ENCODE assay signal across 8 cellular contexts in the genomic region with DNA sequence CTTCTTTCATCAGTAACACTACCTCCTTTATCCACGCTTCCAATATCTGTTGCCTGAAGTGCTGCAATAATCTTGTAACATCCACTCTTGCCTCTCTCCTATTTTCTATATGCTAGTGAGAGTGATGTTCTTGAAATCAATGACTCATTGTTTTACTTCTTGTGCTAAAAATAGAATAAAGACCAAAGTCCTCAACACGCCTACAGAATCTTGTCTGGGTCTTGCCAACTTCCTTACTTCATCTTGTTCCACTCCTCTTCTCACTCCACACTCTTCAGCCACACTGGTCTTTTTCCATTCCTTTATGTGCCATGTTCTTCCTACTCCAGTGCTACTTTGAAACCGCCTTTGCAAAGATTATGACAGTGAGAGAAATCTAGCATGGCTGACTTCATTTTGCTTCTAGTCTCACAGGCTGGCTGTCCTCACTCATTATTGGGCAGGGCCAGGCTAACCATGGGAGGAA.
A peak's percentile ranks its signal among the peaks of the same experiment; 100 is the strongest.
DNase-seq lines count a peak whose midpoint lies in the region; ATAC-seq and TF ChIP-seq lines count a peak whose summit lies in the region.

No MANE protein-coding gene starts in this region.

- TF ChIP-seq CTCF in mucosa of descending colon (IDR thresholded peaks at IDR 0.05), result no peak
- TF ChIP-seq CTCF in CD4-positive, alpha-beta T cell (IDR thresholded peaks at IDR 0.05), result no peak

- H3K4me1 ChIP-seq in mucosa of descending colon (ENCODE audit: low read depth), result peaks cover 48% of the 10 kb centered on the region
- H3K4me1 ChIP-seq in CD8-positive, alpha-beta memory T cell (ENCODE audit: insufficient read depth, low read length), result peaks cover 3% of the 10 kb centered on the region

- DNase-seq in SIG-M5 treated with dmso at 0.1 percent for 504 hours (lab: John Stamatoyannopoulos, UW; ENCODE audit: unreplicated experiment) (peak; percentile 79), mucosa of descending colon (no peak), SW 1271 (lab: John Stamatoyannopoulos, UW) (no peak)
- no peak for DNase-seq in CD8-positive, alpha-beta memory T cell
- no peak for DNase-seq in CD4-positive, alpha-beta T cell

- H3K9me3 ChIP-seq in mucosa of descending colon, result no peaks in the 10 kb centered on the region
- H3K9me3 ChIP-seq in CD8-positive, alpha-beta memory T cell (ENCODE audit: low read length), result no peaks in the 10 kb centered on the region
- H3K9me3 ChIP-seq in CD4-positive, alpha-beta T cell (ENCODE audit: control insufficient read depth, low read length), result no peaks in the 10 kb centered on the region

- no peaks in the 10 kb centered on the region for H3K36me3 ChIP-seq in mucosa of descending colon (ENCODE audit: low read depth)
- H3K36me3 ChIP-seq in CD8-positive, alpha-beta memory T cell (ENCODE audit: insufficient read depth, low read length), result no peaks in the 10 kb centered on the region

- H3K27me3 Mint-ChIP-seq in CD8-positive, alpha-beta memory T cell, result peaks cover 1 to 4% of the 10 kb centered on the region in 2 donors
- no peaks in the 10 kb centered on the region for H3K27me3 Mint-ChIP-seq in CD4-positive, alpha-beta T cell

- intact Hi-C loops in mucosa of descending colon (cut with DNase I, micrococcal nuclease), result no loop called here
- intact Hi-C loops in CD4-positive, alpha-beta T cell (cut with DNase I, micrococcal nuclease), result no loop called here

- H3K27ac Mint-ChIP-seq in CD8-positive, alpha-beta memory T cell, result no peak overlapping the region
- H3K27ac Mint-ChIP-seq in CD4-positive, alpha-beta T cell, result no peak overlapping the region

- H3K4me3 Mint-ChIP-seq in CD8-positive, alpha-beta memory T cell, result no peak overlapping the region
- no peak overlapping the region for H3K4me3 Mint-ChIP-seq in CD4-positive, alpha-beta T cell

- no peaks in the 10 kb centered on the region for H3K36me3 Mint-ChIP-seq in CD8-positive, alpha-beta memory T cell
- H3K36me3 Mint-ChIP-seq in CD4-positive, alpha-beta T cell (ENCODE audit: low read depth), result no peaks in the 10 kb centered on the region

- CTCF ChIA-PET in CD8-positive, alpha-beta memory T cell (lab: Charles Lee), result no interaction called here
- CTCF ChIA-PET in CD4-positive, alpha-beta T cell (lab: Charles Lee), result no interaction called here

- POLR2A ChIA-PET in CD8-positive, alpha-beta memory T cell (lab: Charles Lee), result no interaction called here
- POLR2A ChIA-PET in CD4-positive, alpha-beta T cell (lab: Charles Lee), result no interaction called here

- H3K27ac ChIP-seq in CD8-positive, alpha-beta memory T cell (ENCODE audit: low read depth, low read length), result no peak overlapping the region
- no peak overlapping the region for H3K27ac ChIP-seq in CD4-positive, alpha-beta T cell (ENCODE audit: low read depth, low read length)

- no peak overlapping the region for H3K4me3 ChIP-seq in mucosa of descending colon
- H3K4me3 ChIP-seq in CD8-positive, alpha-beta memory T cell (ENCODE audit: low read length), result no peak overlapping the region

- no peaks in the 10 kb centered on the region for H3K27me3 ChIP-seq in CD8-positive, alpha-beta memory T cell (ENCODE audit: insufficient read depth, low read length, poor library complexity, severe bottlenecking)
- H3K27me3 ChIP-seq in CD4-positive, alpha-beta T cell (ENCODE audit: control insufficient read depth, insufficient read depth, low read length), result no peaks in the 10 kb centered on the region

- peaks cover 0 to 4% (median 2%) of the 10 kb centered on the region in 3 donors for H3K4me1 Mint-ChIP-seq in CD8-positive, alpha-beta memory T cell
- H3K4me1 Mint-ChIP-seq in CD4-positive, alpha-beta T cell (ENCODE audit: low read depth), result no peaks in the 10 kb centered on the region

- ATAC-seq in GM18519 (IDR thresholded peaks at IDR 0.05; ENCODE audit: low FRiP score, unreplicated experiment) (peak; percentile 80), HG02852 (IDR thresholded peaks at IDR 0.05; ENCODE audit: unreplicated experiment) (peak; percentile 59), mucosa of descending colon (peak; percentile 75), GM19397 (IDR thresholded peaks at IDR 0.05; ENCODE audit: unreplicated experiment) (no peak)
- ATAC-seq in CD4-positive, alpha-beta T cell (ENCODE audit: poor library complexity), result no peak

- H3K9me3 Mint-ChIP-seq in CD8-positive, alpha-beta memory T cell, result no peaks in the 10 kb centered on the region
- no peaks in the 10 kb centered on the region for H3K9me3 Mint-ChIP-seq in CD4-positive, alpha-beta T cell

Comparison
In these comparisons a context has a peak if more than half of its experiments do, and no peak if none do; other contexts are left out.
1. ATAC-seq: peak in GM18519 (single experiment), HG02852 (single experiment) and mucosa of descending colon (single experiment); none in GM19397 (single experiment) and CD4-positive, alpha-beta T cell (single experiment).